13 cellular contexts compared by ENCODE assay signal in genomic region chr6:158439255-158439654, GRCh38.
DNase-seq lines count a peak whose midpoint lies in the region; ATAC-seq, FAIRE-seq and TF ChIP-seq lines count a peak whose summit lies in the region.
"Had no signal": no experiment of that assay in that cellular context is flagged by ENCODE, and none has a peak within 500 bp of the region (broad histone marks: within the 10 kb centered on the region; RNA-seq: fewer than 3 reads in every experiment).

No MANE protein-coding gene starts in this region.

- H3K79me1 ChIP-seq in mesendoderm (ENCODE audit: low read length) = no peaks in the 10 kb centered on the region

- no peak overlapping the region for H3K9ac ChIP-seq in mesendoderm (ENCODE audit: low read length)
- H3K9ac ChIP-seq: KMS-11 had no signal

- DNase-seq in mesendoderm (peak; percentile 20), MCF 10A (ENCODE audit: unreplicated experiment) (no peak), upper lobe of left lung (no peak), RCC 7860 (ENCODE audit: low spot score) (no peak)
- DNase-seq in activated naive CD4-positive, alpha-beta T cell treated with anti-CD3 and anti-CD28 coated beads, Interleukin-2, amount 10 ng/mL, durations not matched to agents 7 days and 5 days = no peak
- DNase-seq: activated T-cell treated with anti-CD3 and anti-CD28 coated beads, Interleukin-2, amount 50 U/mL, for 72 hours; SHP77; uterus had no signal

- ATAC-seq in GM19025 (IDR thresholded peaks at IDR 0.05; ENCODE audit: low read depth, unreplicated experiment) (peak; percentile 92), HG02623 (IDR thresholded peaks at IDR 0.05; ENCODE audit: unreplicated experiment) (peak; percentile 93), HG03571 (IDR thresholded peaks at IDR 0.05; ENCODE audit: unreplicated experiment) (peak; percentile 87), upper lobe of left lung (ENCODE audit: low FRiP score in 2 of 2) (no peak)
- ATAC-seq: activated T-cell treated with anti-CD3 and anti-CD28 coated beads, Interleukin-2, amount 50 U/mL, for 72 hours had no signal

- no peak overlapping the region for H3K27ac ChIP-seq in mesendoderm (ENCODE audit: low read depth, low read length)
- no peak overlapping the region for H3K27ac ChIP-seq in upper lobe of left lung
- H3K27ac ChIP-seq: KMS-11, uterus had no signal

- no peak overlapping the region for H3K56ac ChIP-seq in mesendoderm (ENCODE audit: low read length)

- no peaks in the 10 kb centered on the region for H3K9me3 ChIP-seq in upper lobe of left lung
- H3K9me3 ChIP-seq: uterus had no signal

- H3K27me3 ChIP-seq in mesendoderm (ENCODE audit: insufficient read depth, low read length, poor library complexity) (no peaks in the 10 kb centered on the region), upper lobe of left lung (no peaks in the 10 kb centered on the region)
- H3K27me3 ChIP-seq: uterus had no signal

- no peak overlapping the region for H3K4me3 Mint-ChIP-seq in MCF 10A (ENCODE audit: unreplicated experiment)
- no peak overlapping the region for H3K4me3 Mint-ChIP-seq in activated naive CD4-positive, alpha-beta T cell treated with anti-CD3 and anti-CD28 coated beads, Interleukin-2, amount 10 ng/mL, durations not matched to agents 7 days and 5 days
- H3K4me3 Mint-ChIP-seq: activated T-cell treated with anti-CD3 and anti-CD28 coated beads, Interleukin-2, amount 50 U/mL, for 72 hours had no signal

- no peak for TF ChIP-seq POLR2A in upper lobe of left lung (IDR thresholded peaks at IDR 0.05)

- no peak for TF ChIP-seq CTCF in MCF 10A (IDR thresholded peaks at IDR 0.05; ENCODE audit: unreplicated experiment)
- TF ChIP-seq CTCF in upper lobe of left lung (IDR thresholded peaks at IDR 0.05) = no peak

- TF ChIP-seq EP300 in upper lobe of left lung (IDR thresholded peaks at IDR 0.05) = no peak

- CTCF ChIA-PET in MCF 10A (lab: Yijun Ruan, JAX) = interaction anchor here (0.6 to 0.7 kb wide), 3 partner anchors 53 to 1106 kb away, joined by 3 read pairs; no protein-coding TSS in a partner anchor
- CTCF ChIA-PET in activated naive CD4-positive, alpha-beta T cell treated with anti-CD3 and anti-CD28 coated beads, Interleukin-2, amount 10 ng/mL, durations not matched to agents 7 days and 5 days (lab: Charles Lee) = interaction anchor here (0.7 kb wide), 1 partner anchor 218 kb away, joined by 3 read pairs; no protein-coding TSS in a partner anchor

- no peak overlapping the region for H3K4ac ChIP-seq in mesendoderm (ENCODE audit: low read depth, low read length)

- no peaks in the 10 kb centered on the region for H3K4me1 ChIP-seq in mesendoderm (ENCODE audit: control insufficient read depth, low read depth, low read length)
- no peaks in the 10 kb centered on the region for H3K4me1 ChIP-seq in upper lobe of left lung

- no peak overlapping the region for H3K4me3 ChIP-seq in mesendoderm (ENCODE audit: low read length)
- no peak overlapping the region for H3K4me3 ChIP-seq in upper lobe of left lung
- H3K4me3 ChIP-seq: uterus had no signal

- H3K27ac Mint-ChIP-seq in MCF 10A (ENCODE audit: low read depth, unreplicated experiment) = no peak overlapping the region
- H3K27ac Mint-ChIP-seq in activated naive CD4-positive, alpha-beta T cell treated with anti-CD3 and anti-CD28 coated beads, Interleukin-2, amount 10 ng/mL, durations not matched to agents 7 days and 5 days = no peak overlapping the region
- H3K27ac Mint-ChIP-seq: activated T-cell treated with anti-CD3 and anti-CD28 coated beads, Interleukin-2, amount 50 U/mL, for 72 hours had no signal

- no peak overlapping the region for H2AK5ac ChIP-seq in mesendoderm (ENCODE audit: low read length)

- peaks cover 24% of the 10 kb centered on the region for H3K36me3 Mint-ChIP-seq in MCF 10A (ENCODE audit: insufficient read depth, unreplicated experiment)
- no peaks in the 10 kb centered on the region for H3K36me3 Mint-ChIP-seq in activated naive CD4-positive, alpha-beta T cell treated with anti-CD3 and anti-CD28 coated beads, Interleukin-2, amount 10 ng/mL, durations not matched to agents 7 days and 5 days

- no peak overlapping the region for H3K18ac ChIP-seq in mesendoderm (ENCODE audit: low read length)

- H3K79me2 ChIP-seq in mesendoderm (ENCODE audit: control insufficient read depth, insufficient read depth, low read length) = no peaks in the 10 kb centered on the region

- H3K36me3 ChIP-seq in mesendoderm (ENCODE audit: control insufficient read depth, insufficient read depth, low read length) (no peaks in the 10 kb centered on the region), upper lobe of left lung (no peaks in the 10 kb centered on the region)
- H3K36me3 ChIP-seq: uterus had no signal

- H2BK5ac ChIP-seq in mesendoderm (ENCODE audit: low read length) = no peak overlapping the region

- H4K5ac ChIP-seq in mesendoderm (ENCODE audit: low read length) = no peak overlapping the region

- POLR2A ChIA-PET in MCF 10A (lab: Yijun Ruan, JAX) = interaction anchor here (0.7 kb wide), 1 partner anchor 218 kb away, joined by 3 read pairs; no protein-coding TSS in a partner anchor

- H4K8ac ChIP-seq in mesendoderm (ENCODE audit: low read depth, low read length) = no peak overlapping the region

- no peak overlapping the region for H2BK15ac ChIP-seq in mesendoderm (replicated peaks; ENCODE audit: low read depth)

- no peaks in the 10 kb centered on the region for H3K4me1 Mint-ChIP-seq in MCF 10A (ENCODE audit: insufficient read depth, unreplicated experiment)
- H3K4me1 Mint-ChIP-seq in activated naive CD4-positive, alpha-beta T cell treated with anti-CD3 and anti-CD28 coated beads, Interleukin-2, amount 10 ng/mL, durations not matched to agents 7 days and 5 days = peaks cover 6% of the 10 kb centered on the region

- H3K27me3 Mint-ChIP-seq in MCF 10A (ENCODE audit: insufficient read depth, unreplicated experiment) = no peaks in the 10 kb centered on the region
- H3K27me3 Mint-ChIP-seq in activated naive CD4-positive, alpha-beta T cell treated with anti-CD3 and anti-CD28 coated beads, Interleukin-2, amount 10 ng/mL, durations not matched to agents 7 days and 5 days = no peaks in the 10 kb centered on the region

- no peak overlapping the region for H3K4me2 ChIP-seq in mesendoderm (ENCODE audit: low read length)
- H3K4me2 ChIP-seq: KMS-11 had no signal

- no TSS peak for BruUV-seq in MCF 10A (replicated peaks; lab: Mats Ljungman, UMichigan)

- intact Hi-C loops in MCF 10A (cut with micrococcal nuclease) = no loop called here

- no peak overlapping the region for H2BK120ac ChIP-seq in mesendoderm (ENCODE audit: low read depth, low read length)

- no peak overlapping the region for H3K23ac ChIP-seq in mesendoderm (ENCODE audit: low read length)

- no peak for FAIRE-seq in RCC 7860 (lab: Jason Lieb, UNC)
- FAIRE-seq: endothelial cell of umbilical vein had no signal

- no peaks in the 10 kb centered on the region for H3K9me3 Mint-ChIP-seq in MCF 10A (ENCODE audit: unreplicated experiment)
- no peaks in the 10 kb centered on the region for H3K9me3 Mint-ChIP-seq in activated naive CD4-positive, alpha-beta T cell treated with anti-CD3 and anti-CD28 coated beads, Interleukin-2, amount 10 ng/mL, durations not matched to agents 7 days and 5 days
- H3K9me3 Mint-ChIP-seq: activated T-cell treated with anti-CD3 and anti-CD28 coated beads, Interleukin-2, amount 50 U/mL, for 72 hours had no signal

Comparison
In these comparisons a context has a peak if more than half of its experiments do, and no peak if none do; other contexts are left out.
1. ATAC-seq: peak in GM19025 (single experiment), HG02623 (single experiment) and HG03571 (single experiment); none in upper lobe of left lung (0 of 2).